8 cellular contexts compared by ENCODE assay signal in genomic region chr16:58024347-58024672, GRCh38. TPM values are rescaled to one million over a fixed set of nuclear protein-coding genes. Genes with fewer than 3 reads are reported as not detected.
DNase-seq lines count a peak whose midpoint lies in the region; ATAC-seq, FAIRE-seq and TF ChIP-seq lines count a peak whose summit lies in the region.

No MANE protein-coding gene starts in this region.

- H4K20me1 ChIP-seq in mammary epithelial cell (ENCODE audit: insufficient read depth, low read length): no peaks in the 10 kb centered on the region

- in situ Hi-C loops in mammary epithelial cell (cut with MboI; ENCODE audit: low sequenced_read_pairs in 2 of 2): loop anchor here (10.0 to 25.0 kb wide), 6 partner anchors 90 to 463 kb away; partner anchors contain the start of gene CFAP20 (in 1 of the 2)

- H3K9me3 Mint-ChIP-seq in natural killer cell (no peaks in the 10 kb centered on the region), naive B cell (no peaks in the 10 kb centered on the region)
- no peaks in the 10 kb centered on the region for H3K9me3 Mint-ChIP-seq in natural killer cell treated with Interleukin-12 subunit alpha and Interleukin-12 subunit beta and Interleukin-15 and Interleukin-18, amount 100 ng/mL, for 72 hours

- no peak overlapping the region for H3K4me3 ChIP-seq in mammary epithelial cell (replicated peaks in 1 of 3; ENCODE audit: insufficient read depth in 1 of 3, low read depth in 2 of 3, low read length in 3 of 3)

- H2AFZ ChIP-seq in mammary epithelial cell (ENCODE audit: low read depth, low read length): peak overlapping the region; percentile 76

- H3K36me3 Mint-ChIP-seq in natural killer cell: no peaks in the 10 kb centered on the region
- no peaks in the 10 kb centered on the region for H3K36me3 Mint-ChIP-seq in natural killer cell treated with Interleukin-12 subunit alpha and Interleukin-12 subunit beta and Interleukin-15 and Interleukin-18, amount 100 ng/mL, for 72 hours
- no peaks in the 10 kb centered on the region for H3K36me3 Mint-ChIP-seq in naive B cell

- no peak overlapping the region for H3K4me2 ChIP-seq in mammary epithelial cell (ENCODE audit: insufficient read depth, low read depth, low read length)

- intact Hi-C loops in natural killer cell (cut with micrococcal nuclease): loop anchor here (10.0 kb wide), 1 partner anchor 170 kb away; the partner anchor contains the start of gene CSNK2A2
- intact Hi-C loops in mammary epithelial cell (cut with micrococcal nuclease): loop anchor here (2.0 to 10.0 kb wide), 3 partner anchors 130 to 640 kb away; no protein-coding TSS in a partner anchor

- no peak for DNase-seq in natural killer cell
- DNase-seq in natural killer cell treated with Interleukin-12 subunit alpha and Interleukin-12 subunit beta and Interleukin-15 and Interleukin-18, amount 100 ng/mL, for 72 hours (ENCODE audit: low spot score): no peak
- no peak for DNase-seq in mammary epithelial cell
- DNase-seq in naive B cell: no peak
- no peak for DNase-seq in urothelium cell line (ENCODE audit: low spot score)
- no peak for DNase-seq in HPDE6-E6E7 (ENCODE audit: extremely low spot score)
- no peak for DNase-seq in midbrain (lab: John Stamatoyannopoulos, UW)

- H3K9me3 ChIP-seq in mammary epithelial cell (replicated peaks; ENCODE audit: insufficient read depth, low read length): no peaks in the 10 kb centered on the region

- H3K79me2 ChIP-seq in mammary epithelial cell (ENCODE audit: insufficient read depth, low read length): no peaks in the 10 kb centered on the region

- dilution Hi-C loops in mammary epithelial cell (cut with HindIII; ENCODE audit: low sequenced_read_pairs): no loop called here

- peak overlapping the region; percentile 86 for H3K4me3 Mint-ChIP-seq in natural killer cell
- no peak overlapping the region for H3K4me3 Mint-ChIP-seq in natural killer cell treated with Interleukin-12 subunit alpha and Interleukin-12 subunit beta and Interleukin-15 and Interleukin-18, amount 100 ng/mL, for 72 hours
- peak overlapping the region in 6 of 8 donors; percentile 78 to 92 (median 86) for H3K4me3 Mint-ChIP-seq in naive B cell

- ATAC-seq in natural killer cell: no peak
- ATAC-seq in natural killer cell treated with Interleukin-12 subunit alpha and Interleukin-12 subunit beta and Interleukin-15 and Interleukin-18, amount 100 ng/mL, for 72 hours: no peak
- no peak for ATAC-seq in naive B cell (ENCODE audit: low read depth in 2 of 2)
- ATAC-seq in HG02938 (IDR thresholded peaks at IDR 0.05; ENCODE audit: unreplicated experiment): no peak

- WGBS in mammary epithelial cell (ENCODE audit: low coverage, missing lambda C conversion rate): 71% methylated on average over 13 of the region's 14 CpGs

- no peak for TF ChIP-seq CTCF in natural killer cell (IDR thresholded peaks at IDR 0.05)
- no peak for TF ChIP-seq CTCF in mammary epithelial cell (conservative IDR thresholded peaks at IDR 0.05 in 1 of 2, IDR thresholded peaks at IDR 0.05 in 1 of 2; ENCODE audit: extremely low read depth in 1 of 2, insufficient read depth in 1 of 2, low read depth in 1 of 2, low read length in 2 of 2)

- CTCF ChIA-PET in mammary epithelial cell (lab: Charles Lee; ENCODE audit: low non-redundant PET): no interaction called here

- no peak overlapping the region for H3K27ac ChIP-seq in mammary epithelial cell (ENCODE audit: insufficient read depth, low read depth, low read length)

- H3K27ac Mint-ChIP-seq in natural killer cell: no peak overlapping the region
- H3K27ac Mint-ChIP-seq in natural killer cell treated with Interleukin-12 subunit alpha and Interleukin-12 subunit beta and Interleukin-15 and Interleukin-18, amount 100 ng/mL, for 72 hours: no peak overlapping the region
- H3K27ac Mint-ChIP-seq in naive B cell: no peak overlapping the region

- no peaks in the 10 kb centered on the region for H3K36me3 ChIP-seq in mammary epithelial cell (ENCODE audit: insufficient read depth, low read length)

- FAIRE-seq in urothelium cell line (lab: Jason Lieb, UNC): no peak

- H3K27me3 ChIP-seq in mammary epithelial cell (ENCODE audit: insufficient read depth, low read length): no peaks in the 10 kb centered on the region

- peaks cover 44% of the 10 kb centered on the region for H3K4me1 ChIP-seq in mammary epithelial cell (ENCODE audit: insufficient read depth, low read length)

- H3K4me1 Mint-ChIP-seq in natural killer cell (peaks cover 0 to 17% of the 10 kb centered on the region in 2 donors), naive B cell (peaks cover 16 to 23% (median 20%) of the 10 kb centered on the region in 3 donors)
- H3K4me1 Mint-ChIP-seq in natural killer cell treated with Interleukin-12 subunit alpha and Interleukin-12 subunit beta and Interleukin-15 and Interleukin-18, amount 100 ng/mL, for 72 hours (ENCODE audit: low read depth in 2 of 2): peaks cover 9 to 19% of the 10 kb centered on the region in 2 donors

- peaks cover 7 to 13% of the 10 kb centered on the region in 2 donors for H3K27me3 Mint-ChIP-seq in natural killer cell (ENCODE audit: low read depth in 2 of 2)
- peaks cover 0 to 5% of the 10 kb centered on the region in 2 donors for H3K27me3 Mint-ChIP-seq in natural killer cell treated with Interleukin-12 subunit alpha and Interleukin-12 subunit beta and Interleukin-15 and Interleukin-18, amount 100 ng/mL, for 72 hours
- H3K27me3 Mint-ChIP-seq in naive B cell: peaks cover 9 to 42% (median 24%) of the 10 kb centered on the region in 3 donors

- H3K9ac ChIP-seq in mammary epithelial cell (ENCODE audit: insufficient read depth, low read length): no peak overlapping the region

- no TSS peak for BruUV-seq in mammary epithelial cell (replicated peaks; lab: Mats Ljungman, UMichigan)

RNA-seq across cellular contexts. Expression of gene MMP15, which starts 1.2 kb away (rescaled TPM):
- total RNA-seq in natural killer cell (under 1 TPM; 0.23 to 0.27 (median 0.24) TPM), mammary epithelial cell (10 to 100 TPM in 1 of 2 donors, 1 to 10 TPM in 1; 7.4 to 17.3 TPM)
- total RNA-seq in natural killer cell treated with Interleukin-12 subunit alpha and Interleukin-12 subunit beta and Interleukin-15 and Interleukin-18, amount 100 ng/mL, for 72 hours: under 1 TPM in 1 of 2 donors, not detected in 1; 0.31 TPM
- polyA plus RNA-seq in mammary epithelial cell (3.9 TPM), naive B cell (ENCODE audit: low read depth in 6 of 6) (not detected)
- polyA minus RNA-seq in mammary epithelial cell: 4.1 TPM

RNA-seq across cellular contexts. Expression of gene USB1, which starts 23.1 kb away (rescaled TPM):
- total RNA-seq in natural killer cell: 10 to 100 TPM; 64.7 to 86.0 (median 84.8) TPM
- 100 to 1,000 TPM in 1 of 2 donors, 10 to 100 TPM in 1; 74.3 to 124 TPM for total RNA-seq in natural killer cell treated with Interleukin-12 subunit alpha and Interleukin-12 subunit beta and Interleukin-15 and Interleukin-18, amount 100 ng/mL, for 72 hours
- total RNA-seq in mammary epithelial cell: 10 to 100 TPM; 36.2 to 61.1 TPM
- polyA plus RNA-seq in mammary epithelial cell: 66.0 TPM
- 105 TPM for polyA minus RNA-seq in mammary epithelial cell
- 10 to 100 TPM; 19.8 to 30.5 (median 25.8) TPM for polyA plus RNA-seq in naive B cell (ENCODE audit: low read depth in 6 of 6)

RNA-seq across cellular contexts. Expression of gene ZNF319, which starts 23.8 kb away (rescaled TPM):
- total RNA-seq in natural killer cell: 10 to 100 TPM; 15.9 to 31.3 (median 29.3) TPM
- 10 to 100 TPM in 1 of 2 donors, 1 to 10 TPM in 1; 9.6 to 10.7 TPM for total RNA-seq in natural killer cell treated with Interleukin-12 subunit alpha and Interleukin-12 subunit beta and Interleukin-15 and Interleukin-18, amount 100 ng/mL, for 72 hours
- 10 to 100 TPM in 1 of 2 donors, 1 to 10 TPM in 1; 7.2 to 13.1 TPM for total RNA-seq in mammary epithelial cell
- 5.2 TPM for polyA plus RNA-seq in mammary epithelial cell
- 28.0 TPM for polyA minus RNA-seq in mammary epithelial cell
- 10 to 100 TPM in 1 of 6 donors, 1 to 10 TPM in 5; 3.1 to 10.7 (median 6.0) TPM for polyA plus RNA-seq in naive B cell (ENCODE audit: low read depth in 6 of 6)

RNA-seq across cellular contexts. Expression of gene CNGB1, which starts 53.4 kb away (rescaled TPM):
- total RNA-seq in natural killer cell (not detected), mammary epithelial cell (under 1 TPM in 1 of 2 donors, not detected in 1; 0.17 TPM)
- total RNA-seq in natural killer cell treated with Interleukin-12 subunit alpha and Interleukin-12 subunit beta and Interleukin-15 and Interleukin-18, amount 100 ng/mL, for 72 hours: not detected
- polyA plus RNA-seq in mammary epithelial cell (0.18 TPM), naive B cell (ENCODE audit: low read depth in 6 of 6) (not detected)
- polyA minus RNA-seq in mammary epithelial cell: 0.62 TPM

Comparison
In these comparisons a context has a peak if more than half of its experiments do, and no peak if none do; other contexts are left out.
1. RNA of gene MMP15, which starts 1.2 kb away (total RNA-seq): 7.4 to 17.3 TPM in mammary epithelial cell; 0.31 TPM in natural killer cell treated with Interleukin-12 subunit alpha and Interleukin-12 subunit beta and Interleukin-15 and Interleukin-18, amount 100 ng/mL, for 72 hours and 0.23 to 0.27 TPM in natural killer cell; every median in the first group is over 4 times any median in the second.